26 cellular contexts compared by ENCODE assay signal in genomic region chr2:176424756-176425155, GRCh38.
DNase-seq lines count a peak whose midpoint lies in the region; ATAC-seq and TF ChIP-seq lines count a peak whose summit lies in the region.
"Had no signal": no experiment of that assay in that cellular context is flagged by ENCODE, and none has a peak within 500 bp of the region (broad histone marks: within the 10 kb centered on the region; RNA-seq: fewer than 3 reads in every experiment).

No MANE protein-coding gene starts in this region.

- no peaks in the 10 kb centered on the region for H3K23me2 ChIP-seq in H9 (ENCODE audit: insufficient read length, low read depth, low read length, poor library complexity, severe bottlenecking)

- no peak overlapping the region for H3K14ac ChIP-seq in H9 (ENCODE audit: insufficient read depth, low read length)

- H4K5ac ChIP-seq in H9 (ENCODE audit: insufficient read length, low read depth, low read length) = no peak overlapping the region

- H4K8ac ChIP-seq in H9 (replicated peaks; ENCODE audit: insufficient read length, low read depth, low read length) = no peak overlapping the region

- no peak for DNase-seq in H9
- DNase-seq in left kidney (ENCODE audit: low read depth, low spot score) = peak; percentile 60
- no peak for DNase-seq in MCF 10A (ENCODE audit: unreplicated experiment)
- no peak for DNase-seq in T-cell
- DNase-seq: C1 segment of cervical spinal cord; CD4-positive, alpha-beta memory T cell; COR-L47; GDM1; GOT3; KG1; NCI-H1092; NCI-H1417 treated with DMSO at 0.1 percent for 48 hours; NCI-H187; NCI-H2081 treated with DMSO at 0.1 percent for 48 hours; NCI-H2171 treated with DMSO at 0.1 percent for 48 hours; NCI-H524; NCI-H748 treated with DMSO at 0.1 percent for 48 hours; NK-92 treated with Interleukin-12 subunit alpha and Interleukin-12 subunit beta, amount 100 ng/mL, for 24 hours had no signal

- no CpG with 5 or more reads among the region's 2 CpGs for WGBS in H9 (ENCODE audit: extremely low coverage, insufficient read length, low lambda C conversion rate)

- no peak overlapping the region for H3T11ph ChIP-seq in H9 (ENCODE audit: low read length)

- H4K91ac ChIP-seq in H9 (ENCODE audit: insufficient read length, low read depth, low read length) = no peak overlapping the region

- no peak overlapping the region for H3K18ac ChIP-seq in H9 (ENCODE audit: insufficient read length, low read depth, low read length)

- H3K9me3 ChIP-seq in H9 (ENCODE audit: control insufficient read depth, low read depth, low read length) = no peaks in the 10 kb centered on the region
- H3K9me3 ChIP-seq: A549, SJSA1 had no signal

- H3K27me3 ChIP-seq in H9 (ENCODE audit: insufficient read depth, low read length) = no peaks in the 10 kb centered on the region
- H3K27me3 ChIP-seq: SJSA1 had no signal

- H4K20me1 ChIP-seq in H9 (ENCODE audit: control insufficient read depth, insufficient read depth, insufficient read length) = no peaks in the 10 kb centered on the region

- H3K9me3 Mint-ChIP-seq in H9 (0 out of 5 replicates have a peak, but pooled peaks cover 0 to 2% of the 10 kb centered on the region in 2 experiments), MCF 10A (ENCODE audit: unreplicated experiment) (no peaks in the 10 kb centered on the region), T-cell (no peaks in the 10 kb centered on the region)

- H3K36me3 Mint-ChIP-seq in H9 (ENCODE audit: insufficient read depth in 1 of 3, low read depth in 3 of 3) = peaks cover 0 to 4% (median 3%) of the 10 kb centered on the region in 3 experiments; a peak in 4 of 7 replicates
- peaks cover 8% of the 10 kb centered on the region for H3K36me3 Mint-ChIP-seq in MCF 10A (ENCODE audit: insufficient read depth, unreplicated experiment)
- H3K36me3 Mint-ChIP-seq in T-cell = no peaks in the 10 kb centered on the region
- H3K36me3 Mint-ChIP-seq: CD4-positive, alpha-beta memory T cell had no signal

- no peak overlapping the region for H2AFZ ChIP-seq in H9 (ENCODE audit: low read length)
- H2AFZ ChIP-seq: PC-9 had no signal

- no peak overlapping the region for H3K56ac ChIP-seq in H9 (ENCODE audit: insufficient read length, low read depth, low read length)

- CTCF ChIA-PET in MCF 10A (lab: Yijun Ruan, JAX) = no interaction called here
- CTCF ChIA-PET in T-cell (lab: Charles Lee) = no interaction called here

- intact Hi-C loops in MCF 10A (cut with micrococcal nuclease) = no loop called here

- no peak for TF ChIP-seq CTCF in H9 (conservative IDR thresholded peaks at IDR 0.05)
- TF ChIP-seq CTCF in VCaP (conservative IDR thresholded peaks at IDR 0.05) = no peak
- TF ChIP-seq CTCF in MCF 10A (IDR thresholded peaks at IDR 0.05; ENCODE audit: unreplicated experiment) = no peak

- no TSS peak for BruUV-seq in MCF 10A (replicated peaks; lab: Mats Ljungman, UMichigan)

- H3K27me3 Mint-ChIP-seq in H9 (ENCODE audit: low read depth) (no peaks in the 10 kb centered on the region; the same call in 1 of the 2 replicates), MCF 10A (ENCODE audit: insufficient read depth, unreplicated experiment) (no peaks in the 10 kb centered on the region), T-cell (peaks cover 14 to 35% of the 10 kb centered on the region in 2 donors)

- H3K4me1 ChIP-seq in H9 (ENCODE audit: insufficient read depth, low read length) = no peaks in the 10 kb centered on the region; the same call in 1 of the 2 replicates

- POLR2A ChIA-PET in MCF 10A (lab: Yijun Ruan, JAX) = no interaction called here
- POLR2A ChIA-PET in T-cell (lab: Charles Lee) = interaction anchor here in 1 of 2 donors (0.6 kb wide), 1 partner anchor 225 kb away, joined by 5 read pairs; no protein-coding TSS in a partner anchor

- no peak overlapping the region for H3K4me2 ChIP-seq in H9 (ENCODE audit: insufficient read depth, insufficient read length, low read length)
- H3K4me2 ChIP-seq: A549, PC-9 had no signal

- ATAC-seq in HG03097 (IDR thresholded peaks at IDR 0.05; ENCODE audit: low FRiP score, unreplicated experiment) (no peak), T-cell (replicated peaks in 1 of 4) (no peak), HG03521 (IDR thresholded peaks at IDR 0.05; ENCODE audit: unreplicated experiment) (no peak)
- ATAC-seq: A549, GM12878, Right ventricle myocardium inferior had no signal

- H2BK15ac ChIP-seq in H9 (ENCODE audit: low read depth, low read length) = no peak overlapping the region

- no peaks in the 10 kb centered on the region for H3K79me2 ChIP-seq in H9 (ENCODE audit: insufficient read depth, low read length)

- H2BK12ac ChIP-seq in H9 (ENCODE audit: insufficient read length, low read depth, low read length) = no peak overlapping the region

- H2BK5ac ChIP-seq in H9 (ENCODE audit: insufficient read length, low read length) = no peak overlapping the region

- H3K23ac ChIP-seq in H9 (ENCODE audit: insufficient read length, low read depth, low read length) = no peak overlapping the region

- H3K27ac ChIP-seq in H9 (ENCODE audit: insufficient read length, low read depth, low read length) = no peak overlapping the region
- peak overlapping the region; percentile 80 for H3K27ac ChIP-seq in VCaP
- H3K27ac ChIP-seq: A549, PC-9, SJSA1 had no signal

- H3K4me1 Mint-ChIP-seq in H9 = peaks cover 32 to 35% of the 10 kb centered on the region in 2 experiments
- no peaks in the 10 kb centered on the region for H3K4me1 Mint-ChIP-seq in MCF 10A (ENCODE audit: insufficient read depth, unreplicated experiment)
- no peaks in the 10 kb centered on the region for H3K4me1 Mint-ChIP-seq in T-cell
- H3K4me1 Mint-ChIP-seq: CD4-positive, alpha-beta memory T cell had no signal

- H2BK120ac ChIP-seq in H9 (ENCODE audit: low read depth, low read length, poor library complexity, severe bottlenecking) = no peak overlapping the region

- H3K27ac Mint-ChIP-seq in H9 (peak overlapping the region in 2 of 3 experiments; percentile 33 to 78; a peak in 3 of 7 replicates), MCF 10A (ENCODE audit: low read depth, unreplicated experiment) (no peak overlapping the region), T-cell (no peak overlapping the region)
- H3K27ac Mint-ChIP-seq: CD4-positive, alpha-beta memory T cell had no signal

- H3K9ac ChIP-seq in H9 (ENCODE audit: extremely low read depth, insufficient read length, low read length) = no peak overlapping the region

- H3K4me3 Mint-ChIP-seq in H9 = no peak overlapping the region
- H3K4me3 Mint-ChIP-seq in MCF 10A (ENCODE audit: unreplicated experiment) = no peak overlapping the region
- no peak overlapping the region for H3K4me3 Mint-ChIP-seq in T-cell
- H3K4me3 Mint-ChIP-seq: CD4-positive, alpha-beta memory T cell had no signal

- H3K4ac ChIP-seq in H9 (ENCODE audit: low read depth, low read length) = no peak overlapping the region

- no peak overlapping the region for H2AK5ac ChIP-seq in H9 (ENCODE audit: insufficient read length, low read length)

- no peak overlapping the region for H2BK20ac ChIP-seq in H9 (ENCODE audit: low read depth, low read length, poor library complexity, severe bottlenecking)

- H3K79me1 ChIP-seq in H9 (ENCODE audit: insufficient read depth, low read depth, low read length, poor library complexity, severe bottlenecking) = no peaks in the 10 kb centered on the region

Comparison
In these comparisons a context has a peak if more than half of its experiments do, and no peak if none do; other contexts are left out.
1. H3K27ac Mint-ChIP-seq: peak in H9 (2 of 3); none in MCF 10A (single experiment) and T-cell (0 of 2).